Comparison of ENCODE assay signal across 16 cellular contexts in the genomic region with DNA sequence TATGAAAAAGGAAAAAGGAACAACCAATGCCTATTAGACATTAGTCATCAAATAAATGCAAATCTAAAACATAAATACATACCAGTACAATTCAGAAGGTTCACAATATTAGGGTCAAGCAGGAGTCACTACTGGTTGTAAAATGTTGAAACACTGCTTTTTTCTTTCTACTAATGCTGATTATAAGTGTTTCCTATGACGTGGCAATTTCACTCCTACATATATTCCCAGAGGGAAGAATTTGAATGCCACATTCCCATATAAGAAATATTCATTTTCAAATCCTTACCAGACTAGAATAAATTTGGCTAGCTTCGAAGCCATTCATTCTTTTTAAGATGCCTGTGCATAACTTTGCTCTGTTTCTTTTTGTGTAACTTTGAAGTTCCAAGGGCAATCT. TPM values are rescaled to one million over a fixed set of nuclear protein-coding genes. Genes with fewer than 3 reads are reported as not detected.
A peak's percentile ranks its signal among the peaks of the same experiment; 100 is the strongest.
DNase-seq lines count a peak whose midpoint lies in the region; ATAC-seq, FAIRE-seq and TF ChIP-seq lines count a peak whose summit lies in the region.
"Had no signal": no experiment of that assay in that cellular context is flagged by ENCODE, and none has a peak within 500 bp of the region (broad histone marks: within the 10 kb centered on the region; RNA-seq: fewer than 3 reads in every experiment).

No MANE protein-coding gene starts in this region.

- ATAC-seq in IMR-90 (ENCODE audit: low read depth), result no peak
- ATAC-seq in stimulated activated memory B cell treated with anti-CD40 and anti-IgM and Interleukin-4, amounts not matched to agents 10 μg/mL and 1 μg/mL and 100 μg/mL, for 72 hours, result no peak

- BruUV-seq in IMR-90 (replicated peaks; lab: Mats Ljungman, UMichigan), result no TSS peak

- H2AK9ac ChIP-seq in IMR-90 (replicated peaks; ENCODE audit: low read depth, low read length, poor library complexity), result no peak overlapping the region

- no peak overlapping the region for H4K8ac ChIP-seq in IMR-90 (ENCODE audit: low read depth in 2 of 2, low read length in 2 of 2)

- no peak overlapping the region for H3K18ac ChIP-seq in IMR-90 (ENCODE audit: low read depth, low read length)

- H3K4me2 ChIP-seq in IMR-90 (ENCODE audit: low read depth, low read length), result no peak overlapping the region

- no peak overlapping the region for H2BK20ac ChIP-seq in IMR-90 (ENCODE audit: low read depth, low read length)

- H3K9me1 ChIP-seq in IMR-90 (ENCODE audit: insufficient read depth, low read length), result no peaks in the 10 kb centered on the region; the same call in 1 of the 2 replicates

- H3K9me3 Mint-ChIP-seq in stimulated activated memory B cell treated with anti-CD40 and anti-IgM and Interleukin-4, amounts not matched to agents 10 μg/mL and 1 μg/mL and 100 μg/mL, for 72 hours, result peaks cover 9% of the 10 kb centered on the region

- peaks cover 5% of the 10 kb centered on the region for H3K36me3 Mint-ChIP-seq in stimulated activated memory B cell treated with anti-CD40 and anti-IgM and Interleukin-4, amounts not matched to agents 10 μg/mL and 1 μg/mL and 100 μg/mL, for 72 hours

- peaks cover 4% of the 10 kb centered on the region; the same call in 1 of the 2 replicates for H3K27me3 ChIP-seq in IMR-90 (ENCODE audit: control insufficient read depth, insufficient read depth, low read length)
- H3K27me3 ChIP-seq: Peyer's patch had no signal

- dilution Hi-C loops in IMR-90 (cut with HindIII; ENCODE audit: low sequenced_read_pairs, unreplicated experiment), result no loop called here

- H3K9ac ChIP-seq in IMR-90 (ENCODE audit: low read depth, low read length), result no peak overlapping the region

- no peak overlapping the region for H2BK5ac ChIP-seq in IMR-90 (ENCODE audit: low read depth, low read length, poor library complexity, severe bottlenecking)

- intact Hi-C loops in IMR-90 (cut with micrococcal nuclease), result no loop called here

- H4K5ac ChIP-seq in IMR-90 (ENCODE audit: low read depth, low read length), result no peak overlapping the region

- peak; percentile 35 for DNase-seq in IMR-90
- DNase-seq in fibroblast of peridontal ligament (ENCODE audit: extremely low read depth), result peak; percentile 58
- peak; percentile 1 for DNase-seq in stromal cell of bone marrow (ENCODE audit: low read depth)
- no peak for DNase-seq in GM12892 (ENCODE audit: insufficient read length)
- DNase-seq: C1 segment of cervical spinal cord, EL, Karpas-422, MM.1S, NCI-H1105 treated with DMSO at 0.1 percent for 48 hours, NCI-H187, NCI-H446 treated with DMSO at 0.1 percent for 48 hours, NCI-H774, Peyer's patch, Right ventricle myocardium superior had no signal

- in situ Hi-C loops in IMR-90 (cut with MboI; ENCODE audit: low sequenced_read_pairs), result no loop called here

- H2BK120ac ChIP-seq in IMR-90 (ENCODE audit: low read depth, low read length), result no peak overlapping the region

- TF ChIP-seq POLR2A in IMR-90 (IDR thresholded peaks at IDR 0.05; ENCODE audit: low read depth, low read length), result no peak
- no peak for TF ChIP-seq POLR2A in GM12892 (IDR thresholded peaks at IDR 0.05; ENCODE audit: low read depth, low read length)

- H3K27ac Mint-ChIP-seq in stimulated activated memory B cell treated with anti-CD40 and anti-IgM and Interleukin-4, amounts not matched to agents 10 μg/mL and 1 μg/mL and 100 μg/mL, for 72 hours, result no peak overlapping the region

- no peak for FAIRE-seq in GM12892 (lab: Jason Lieb, UNC)

- no CpG with 5 or more reads among the region's 2 CpGs for WGBS in IMR-90 (ENCODE audit: extremely low coverage in 2 of 2, insufficient read length in 1 of 2), 2 experiments

- no peak overlapping the region for H2AK5ac ChIP-seq in IMR-90 (ENCODE audit: low read depth, low read length)

- H3K14ac ChIP-seq in IMR-90 (replicated peaks; ENCODE audit: low read depth, low read length), result no peak overlapping the region

- no peak overlapping the region for H3K56ac ChIP-seq in IMR-90 (ENCODE audit: extremely low read depth, insufficient read depth, low read length)

- H4K20me1 ChIP-seq in IMR-90 (ENCODE audit: insufficient read depth, low read length), result no peaks in the 10 kb centered on the region

- H3K27ac ChIP-seq in IMR-90 (ENCODE audit: insufficient read depth, low read length), result no peak overlapping the region
- H3K27ac ChIP-seq: Peyer's patch had no signal

- no peaks in the 10 kb centered on the region for H3K36me3 ChIP-seq in IMR-90 (ENCODE audit: control insufficient read depth, insufficient read depth, low read length)
- H3K36me3 ChIP-seq: Peyer's patch had no signal

- H3K27me3 Mint-ChIP-seq in stimulated activated memory B cell treated with anti-CD40 and anti-IgM and Interleukin-4, amounts not matched to agents 10 μg/mL and 1 μg/mL and 100 μg/mL, for 72 hours, result peaks cover 45% of the 10 kb centered on the region

- H3K4me3 ChIP-seq in IMR-90 (ENCODE audit: insufficient read depth, low read depth, low read length), result no peak overlapping the region
- H3K4me3 ChIP-seq: Peyer's patch had no signal

- POLR2A ChIA-PET in IMR-90 (lab: Charles Lee; ENCODE audit: unreplicated experiment), result no interaction called here

- H2AFZ ChIP-seq in IMR-90 (replicated peaks; ENCODE audit: low read length, poor library complexity), result no peak overlapping the region

- H3K4me1 ChIP-seq in IMR-90 (ENCODE audit: control insufficient read depth, insufficient read depth, low read length), result no peaks in the 10 kb centered on the region
- H3K4me1 ChIP-seq: Peyer's patch had no signal

- TF ChIP-seq RAD21 in IMR-90 (IDR thresholded peaks at IDR 0.05; ENCODE audit: low read length), result no peak

- TF ChIP-seq CTCF in IMR-90 (conservative IDR thresholded peaks at IDR 0.05; ENCODE audit: low read depth, low read length), result no peak

- CTCF ChIA-PET in IMR-90 (lab: Yijun Ruan, JAX), result no interaction called here

- no peak overlapping the region for H4K91ac ChIP-seq in IMR-90 (ENCODE audit: insufficient read depth, low read depth, low read length)

- no peak overlapping the region for H3K4me3 Mint-ChIP-seq in stimulated activated memory B cell treated with anti-CD40 and anti-IgM and Interleukin-4, amounts not matched to agents 10 μg/mL and 1 μg/mL and 100 μg/mL, for 72 hours

- H3K4ac ChIP-seq in IMR-90 (ENCODE audit: low read depth, low read length), result no peak overlapping the region

- no peaks in the 10 kb centered on the region for H3K79me1 ChIP-seq in IMR-90 (ENCODE audit: low read depth in 1 of 2, low read length in 2 of 2)

- H2BK15ac ChIP-seq in IMR-90 (ENCODE audit: low read depth, low read length), result no peak overlapping the region

- no peaks in the 10 kb centered on the region for H3K9me3 ChIP-seq in IMR-90 (ENCODE audit: control insufficient read depth, insufficient read depth, low read length)
- H3K9me3 ChIP-seq: Peyer's patch had no signal

- no peak overlapping the region for H3K23ac ChIP-seq in IMR-90 (ENCODE audit: low read depth, low read length)

- no peaks in the 10 kb centered on the region for H3K4me1 Mint-ChIP-seq in stimulated activated memory B cell treated with anti-CD40 and anti-IgM and Interleukin-4, amounts not matched to agents 10 μg/mL and 1 μg/mL and 100 μg/mL, for 72 hours

TF ChIP-seq in IMR-90, 13 proteins besides CTCF, POLR2A, EP300 and RAD21:
- TF ChIP-seq FOS (IDR thresholded peaks at IDR 0.05; ENCODE audit: low read depth, low read length), result no peak
- no peak for TF ChIP-seq CHD1 (IDR thresholded peaks at IDR 0.05; ENCODE audit: low read depth, low read length)
- no peak for TF ChIP-seq BHLHE40 (IDR thresholded peaks at IDR 0.05; ENCODE audit: low read depth, low read length)
- 0 out of 2 replicates have a peak, but pooled peaks have one; percentile 14 for TF ChIP-seq NFE2L2 (IDR thresholded peaks at IDR 0.05; ENCODE audit: low read depth, low read length)

RNA-seq across cellular contexts. Expression of a gene that starts 2.6 kb away (rescaled TPM):
- not detected in 2 replicates for total RNA-seq in IMR-90 (2012; rRNA removed)
- polyA plus RNA-seq in IMR-90 (2012; rRNA removed), result not detected in 2 replicates
- not detected in 2 replicates for polyA plus RNA-seq in IMR-90 (2012; cell fraction: cytosol; rRNA removed)
- polyA plus RNA-seq in IMR-90 (2012; cell fraction: nucleus; rRNA removed; ENCODE audit: low replicate concordance), result not detected in 2 replicates
- polyA plus RNA-seq in GM12892 (2012; ENCODE audit: missing spikeins), result not detected
- total RNA-seq: H4, Peyer's patch, Right ventricle myocardium superior had no signal

RNA-seq across cellular contexts. Expression of a gene that starts 8.4 kb away (rescaled TPM):
- not detected in 2 replicates for total RNA-seq in IMR-90 (2012; rRNA removed)
- polyA plus RNA-seq in IMR-90 (2012; rRNA removed), result not detected in 2 replicates
- polyA plus RNA-seq in IMR-90 (2012; cell fraction: cytosol; rRNA removed), result not detected in 2 replicates
- not detected in 2 replicates for polyA plus RNA-seq in IMR-90 (2012; cell fraction: nucleus; rRNA removed; ENCODE audit: low replicate concordance)
- not detected for polyA plus RNA-seq in GM12892 (2012; ENCODE audit: missing spikeins)
- total RNA-seq: H4, Peyer's patch, Right ventricle myocardium superior had no signal

RNA-seq across cellular contexts. Expression of a gene that starts 14.0 kb away (rescaled TPM):
- total RNA-seq in IMR-90 (2012; rRNA removed), result not detected in 2 replicates
- polyA plus RNA-seq in IMR-90 (2012; rRNA removed), result not detected in 2 replicates
- not detected in 2 replicates for polyA plus RNA-seq in IMR-90 (2012; cell fraction: cytosol; rRNA removed)
- polyA plus RNA-seq in IMR-90 (2012; cell fraction: nucleus; rRNA removed; ENCODE audit: low replicate concordance), result not detected in 2 replicates
- polyA plus RNA-seq in GM12892 (2012; ENCODE audit: missing spikeins), result not detected
- total RNA-seq: H4, Peyer's patch, Right ventricle myocardium superior had no signal

RNA-seq across cellular contexts. Expression of a gene that starts 25.7 kb away (rescaled TPM):
- total RNA-seq in IMR-90 (2012; rRNA removed), result not detected in 2 replicates
- not detected in 2 replicates for polyA plus RNA-seq in IMR-90 (2012; rRNA removed)
- polyA plus RNA-seq in IMR-90 (2012; cell fraction: cytosol; rRNA removed), result not detected in 2 replicates
- polyA plus RNA-seq in IMR-90 (2012; cell fraction: nucleus; rRNA removed; ENCODE audit: low replicate concordance), result not detected in 2 replicates
- polyA plus RNA-seq in GM12892 (2012; ENCODE audit: missing spikeins), result not detected
- total RNA-seq: H4, Peyer's patch, Right ventricle myocardium superior had no signal

RNA-seq across cellular contexts. Expression of a gene that starts 31.4 kb away (rescaled TPM):
- total RNA-seq in IMR-90 (2012; rRNA removed), result not detected in 2 replicates
- not detected in 2 replicates for polyA plus RNA-seq in IMR-90 (2012; rRNA removed)
- polyA plus RNA-seq in IMR-90 (2012; cell fraction: cytosol; rRNA removed), result not detected in 2 replicates
- not detected in 2 replicates for polyA plus RNA-seq in IMR-90 (2012; cell fraction: nucleus; rRNA removed; ENCODE audit: low replicate concordance)
- not detected for polyA plus RNA-seq in GM12892 (2012; ENCODE audit: missing spikeins)
- total RNA-seq: H4, Peyer's patch, Right ventricle myocardium superior had no signal
